Comparison of ENCODE assay signal across 23 cellular contexts in genomic region chr6:38525888-38526287, GRCh38.
"Had no signal": no experiment of that assay in that cellular context is flagged by ENCODE, and none has a peak within 500 bp of the region (broad histone marks: within the 10 kb centered on the region; RNA-seq: fewer than 3 reads in every experiment).

No MANE protein-coding gene starts in this region.

- H3K4me3 Mint-ChIP-seq: dendritic cell treated with granulocyte-macrophage colony-stimulating factor and Interleukin-4, amounts not matched to agents 40 ng/mL and 50 ng/mL, for 4 days; effector memory CD8-positive, alpha-beta T cell; endodermal cell; immature natural killer cell had no signal

- H3K4me2 ChIP-seq: hepatocyte had no signal

- H3K79me2 ChIP-seq: hepatocyte had no signal

- H3K4me3 ChIP-seq: colonic mucosa, esophagus muscularis mucosa, gastroesophageal sphincter, heart left ventricle, hepatocyte, left ventricle myocardium inferior, lower lobe of right lung had no signal

- H3K4me1 ChIP-seq: colonic mucosa, foreskin keratinocyte, lower lobe of right lung had no signal

- H3K36me3 ChIP-seq: colonic mucosa, esophagus muscularis mucosa, lower lobe of right lung had no signal

- ATAC-seq: effector memory CD8-positive, alpha-beta T cell; foreskin keratinocyte; gastroesophageal sphincter; heart left ventricle; left colon; left lobe of liver; lower lobe of right lung; naive thymus-derived CD4-positive, alpha-beta T cell had no signal

- DNase-seq: colonic mucosa; cortex of kidney; effector CD8-positive, alpha-beta T cell; effector memory CD8-positive, alpha-beta T cell; endodermal cell; foreskin keratinocyte; heart left ventricle; hypothalamus; immature natural killer cell; islet precursor cell; kidney; kidney glomerular epithelial cell; left colon; left ventricle myocardium inferior; lower lobe of right lung; mesenchymal stem cell; midbrain; naive thymus-derived CD4-positive, alpha-beta T cell had no signal

- H3K27ac ChIP-seq: colonic mucosa, esophagus muscularis mucosa, foreskin keratinocyte, gastroesophageal sphincter, heart left ventricle, hepatocyte, left ventricle myocardium inferior, lower lobe of right lung had no signal

- H3K27me3 Mint-ChIP-seq: dendritic cell treated with granulocyte-macrophage colony-stimulating factor and Interleukin-4, amounts not matched to agents 40 ng/mL and 50 ng/mL, for 4 days; effector memory CD8-positive, alpha-beta T cell; naive thymus-derived CD4-positive, alpha-beta T cell had no signal

- H3K9me3 ChIP-seq: colonic mucosa had no signal

- H2AFZ ChIP-seq: hepatocyte had no signal

- H3K27me3 ChIP-seq: colonic mucosa, esophagus muscularis mucosa, foreskin keratinocyte, gastroesophageal sphincter, heart left ventricle, hepatocyte had no signal

- H3K27ac Mint-ChIP-seq: dendritic cell treated with granulocyte-macrophage colony-stimulating factor and Interleukin-4, amounts not matched to agents 40 ng/mL and 50 ng/mL, for 4 days; effector memory CD8-positive, alpha-beta T cell; endodermal cell; immature natural killer cell; naive thymus-derived CD4-positive, alpha-beta T cell had no signal
